Comparison of ENCODE assay signal across 8 cellular contexts in the genomic region with DNA sequence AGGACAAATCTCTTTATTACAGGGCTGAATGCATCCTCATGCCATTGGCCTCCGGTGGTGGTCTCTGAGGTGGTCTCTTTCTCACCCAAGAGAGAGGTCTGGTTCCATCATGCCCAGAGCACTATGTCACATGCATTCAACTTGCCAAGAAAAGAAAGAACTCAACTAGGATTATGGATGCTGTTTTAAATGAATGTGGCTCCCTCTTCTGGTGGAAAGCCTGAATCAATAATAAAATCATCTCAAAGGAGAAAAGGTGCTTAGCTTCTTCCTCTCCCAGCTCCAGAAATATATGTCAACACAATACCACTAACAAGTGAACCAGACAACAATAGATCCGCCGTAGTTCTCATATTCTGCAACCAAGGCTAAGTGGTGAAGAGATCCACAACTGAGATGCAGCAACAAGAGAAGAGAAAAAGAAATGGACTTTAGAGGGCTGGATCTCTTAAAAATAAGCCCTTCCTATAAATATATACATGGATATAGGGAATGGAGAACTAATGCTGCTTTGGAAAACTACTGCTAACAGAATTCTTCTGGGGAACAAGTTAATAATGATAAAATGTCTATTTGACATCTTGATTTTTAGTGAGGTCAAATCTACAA.
A peak's percentile ranks its signal among the peaks of the same experiment; 100 is the strongest.
DNase-seq lines count a peak whose midpoint lies in the region; ATAC-seq and TF ChIP-seq lines count a peak whose summit lies in the region.

No MANE protein-coding gene starts in this region.

- H3K4me1 ChIP-seq in gastrocnemius medialis = no peaks in the 10 kb centered on the region

- no peaks in the 10 kb centered on the region for H3K36me3 ChIP-seq in gastrocnemius medialis

- no peaks in the 10 kb centered on the region for H3K9me3 ChIP-seq in gastrocnemius medialis

- in situ Hi-C loops in gastrocnemius medialis (cut with MboI; ENCODE audit: low sequenced_read_pairs in 4 of 4) = no loop called here

- no peak overlapping the region for H3K27ac ChIP-seq in gastrocnemius medialis

- intact Hi-C loops in gastrocnemius medialis (cut with DNase I; ENCODE audit: low total_unique reads) = no loop called here

- TF ChIP-seq CTCF in cardiac fibroblast (IDR thresholded peaks at IDR 0.05; ENCODE audit: low read depth, low read length) (peak; percentile 40), gastrocnemius medialis (IDR thresholded peaks at IDR 0.05 in 4 of 5, conservative IDR thresholded peaks at IDR 0.05 in 1 of 5) (peak in 1 of 5 experiments; percentile 18)

- H3K4me3 ChIP-seq in cardiac fibroblast (replicated peaks in 1 of 2; ENCODE audit: low read depth in 2 of 2, low read length in 2 of 2) (no peak overlapping the region), gastrocnemius medialis (no peak overlapping the region)

- ATAC-seq in HG03432 (IDR thresholded peaks at IDR 0.05; ENCODE audit: unreplicated experiment) (peak; percentile 48), gastrocnemius medialis (no peak), HG03159 (IDR thresholded peaks at IDR 0.05; ENCODE audit: unreplicated experiment) (no peak), HG03135 (IDR thresholded peaks at IDR 0.05; ENCODE audit: unreplicated experiment) (no peak)

- DNase-seq in Daoy (ENCODE audit: low read depth) = peak; percentile 56
- DNase-seq in NCI-H526 treated with DMSO at 0.1 percent for 48 hours (lab: John Stamatoyannopoulos, UW) = peak; percentile 54
- DNase-seq in cardiac fibroblast (ENCODE audit: low read depth in 2 of 2) = peak; percentile 71 to 82
- peak; percentile 55 to 62 for DNase-seq in lung microvascular endothelial cell (ENCODE audit: low read depth in 2 of 2)
- no peak for DNase-seq in gastrocnemius medialis

- TF ChIP-seq POLR2A in gastrocnemius medialis (IDR thresholded peaks at IDR 0.05) = no peak

- H3K27me3 ChIP-seq in gastrocnemius medialis = no peaks in the 10 kb centered on the region

Comparison
In these comparisons a context has a peak if more than half of its experiments do, and no peak if none do; other contexts are left out.
1. DNase-seq: peak in Daoy (single experiment), NCI-H526 treated with DMSO at 0.1 percent for 48 hours (single experiment), cardiac fibroblast (2 of 2) and lung microvascular endothelial cell (2 of 2); none in gastrocnemius medialis (0 of 2).